Comparison of ENCODE assay signal across 8 cellular contexts in genomic region chr22:50481440-50482106, GRCh38. TPM values are rescaled to one million over a fixed set of nuclear protein-coding genes. Genes with fewer than 3 reads are reported as not detected.
DNase-seq lines count a peak whose midpoint lies in the region; ATAC-seq and TF ChIP-seq lines count a peak whose summit lies in the region.

ADM2 (plus strand) TSS chr22:50481543; CDS start chr22:50481848, 305 bp downstream.

- TF ChIP-seq POLR2A in gastrocnemius medialis (IDR thresholded peaks at IDR 0.05) = no peak

- TF ChIP-seq CTCF in fibroblast of villous mesenchyme (IDR thresholded peaks at IDR 0.05; ENCODE audit: insufficient read depth, low read depth, low read length) (no peak), gastrocnemius medialis (IDR thresholded peaks at IDR 0.05 in 4 of 5, conservative IDR thresholded peaks at IDR 0.05 in 1 of 5) (no peak)

- peaks cover 39 to 47% (median 45%) of the 10 kb centered on the region in 3 donors for H3K27me3 ChIP-seq in gastrocnemius medialis

- H3K27me3 Mint-ChIP-seq in IgD-negative memory B cell = peaks cover 12% of the 10 kb centered on the region
- peaks cover 9% of the 10 kb centered on the region for H3K27me3 Mint-ChIP-seq in activated T-cell treated with anti-CD3 and anti-CD28 coated beads, Interleukin-2, amount 50 U/mL, for 72 hours (ENCODE audit: low read depth)

- in situ Hi-C loops in gastrocnemius medialis (cut with MboI; ENCODE audit: low sequenced_read_pairs in 4 of 4) = no loop called here

- DNase-seq in AG08395 (ENCODE audit: low spot score) = peak; percentile 56
- DNase-seq in activated T-cell treated with anti-CD3 and anti-CD28 coated beads, Interleukin-2, amount 50 U/mL, for 72 hours = peak; percentile 79 to 83
- DNase-seq in fibroblast of villous mesenchyme (ENCODE audit: low read depth) = peak; percentile 25
- DNase-seq in gastrocnemius medialis = no peak
- DNase-seq in NCI-H2107 treated with DMSO at 0.1 percent for 48 hours (lab: John Stamatoyannopoulos, UW; ENCODE audit: unreplicated experiment) = no peak
- DNase-seq in KG1 (lab: John Stamatoyannopoulos, UW) = no peak

- H3K36me3 ChIP-seq in gastrocnemius medialis = no peaks in the 10 kb centered on the region

- H3K27ac ChIP-seq in gastrocnemius medialis = no peak within 1 kb of the TSS

- H3K9me3 ChIP-seq in gastrocnemius medialis = no peaks in the 10 kb centered on the region

- H3K9me3 Mint-ChIP-seq in IgD-negative memory B cell = no peaks in the 10 kb centered on the region
- H3K9me3 Mint-ChIP-seq in activated T-cell treated with anti-CD3 and anti-CD28 coated beads, Interleukin-2, amount 50 U/mL, for 72 hours = no peaks in the 10 kb centered on the region

- ATAC-seq in activated T-cell treated with anti-CD3 and anti-CD28 coated beads, Interleukin-2, amount 50 U/mL, for 72 hours (replicated peaks in 1 of 2) = peak; percentile 92 to 93
- ATAC-seq in gastrocnemius medialis = no peak
- no peak for ATAC-seq in GM19324 (IDR thresholded peaks at IDR 0.05; ENCODE audit: low FRiP score, unreplicated experiment)

- H3K4me1 Mint-ChIP-seq in IgD-negative memory B cell = peaks cover 3 to 5% (median 4%) of the 10 kb centered on the region in 3 donors
- H3K4me1 Mint-ChIP-seq in activated T-cell treated with anti-CD3 and anti-CD28 coated beads, Interleukin-2, amount 50 U/mL, for 72 hours (ENCODE audit: low read depth) = peaks cover 10% of the 10 kb centered on the region

- H3K4me3 Mint-ChIP-seq in IgD-negative memory B cell = peak within 1 kb of the TSS; percentile 73 to 84 (median 80)
- H3K4me3 Mint-ChIP-seq in activated T-cell treated with anti-CD3 and anti-CD28 coated beads, Interleukin-2, amount 50 U/mL, for 72 hours = peak within 1 kb of the TSS; percentile 79 to 88

- H3K4me3 ChIP-seq in fibroblast of villous mesenchyme (ENCODE audit: low read depth, low read length) = peak within 1 kb of the TSS; percentile 81
- peak within 1 kb of the TSS in 3 of 4 donors; percentile 19 to 35 (median 31) for H3K4me3 ChIP-seq in gastrocnemius medialis

- peak within 1 kb of the TSS in 1 of 3 donors; percentile 88 for H3K27ac Mint-ChIP-seq in IgD-negative memory B cell
- no peak within 1 kb of the TSS for H3K27ac Mint-ChIP-seq in activated T-cell treated with anti-CD3 and anti-CD28 coated beads, Interleukin-2, amount 50 U/mL, for 72 hours

- intact Hi-C loops in gastrocnemius medialis (cut with DNase I; ENCODE audit: low total_unique reads) = no loop called here

- H3K4me1 ChIP-seq in gastrocnemius medialis = no peaks in the 10 kb centered on the region

- H3K36me3 Mint-ChIP-seq in IgD-negative memory B cell = no peaks in the 10 kb centered on the region
- peaks cover 0 to 3% of the 10 kb centered on the region in 2 donors for H3K36me3 Mint-ChIP-seq in activated T-cell treated with anti-CD3 and anti-CD28 coated beads, Interleukin-2, amount 50 U/mL, for 72 hours (ENCODE audit: insufficient read depth in 2 of 2)

RNA-seq across cellular contexts. Expression of gene ADM2, which starts in this region (rescaled TPM):
- polyA plus RNA-seq in IgD-negative memory B cell = 1.5 TPM
- total RNA-seq in activated T-cell treated with anti-CD3 and anti-CD28 coated beads, Interleukin-2, amount 50 U/mL, for 72 hours = 10 to 100 TPM; 25.5 to 28.8 TPM
- total RNA-seq in fibroblast of villous mesenchyme (2.6 and 5.8 TPM in 2 replicates), gastrocnemius medialis (under 1 TPM in 1 of 4 donors, not detected in 3; 0.53 TPM)

Comparison
In these comparisons a context has a peak if more than half of its experiments do, and no peak if none do; other contexts are left out.
1. DNase-seq: peak in AG08395 (single experiment), activated T-cell treated with anti-CD3 and anti-CD28 coated beads, Interleukin-2, amount 50 U/mL, for 72 hours (2 of 2) and fibroblast of villous mesenchyme (single experiment); none in gastrocnemius medialis (0 of 2), NCI-H2107 treated with DMSO at 0.1 percent for 48 hours (single experiment) and KG1 (single experiment).
2. ATAC-seq: peak in activated T-cell treated with anti-CD3 and anti-CD28 coated beads, Interleukin-2, amount 50 U/mL, for 72 hours (2 of 2); none in gastrocnemius medialis (0 of 2) and GM19324 (single experiment).